ENCODE assay signal across 21 cellular contexts in genomic region chr3:43146599-43146998, GRCh38.
"Had no signal": no experiment of that assay in that cellular context is flagged by ENCODE, and none has a peak within 500 bp of the region (broad histone marks: within the 10 kb centered on the region; RNA-seq: fewer than 3 reads in every experiment).

No MANE protein-coding gene starts in this region.

- H3K9me3 ChIP-seq: colonic mucosa, esophagus squamous epithelium, gastrocnemius medialis, heart right ventricle, left ventricle myocardium inferior, lower lobe of right lung, mucosa of descending colon had no signal

- H3K36me3 ChIP-seq: colonic mucosa, esophagus squamous epithelium, gastrocnemius medialis, heart right ventricle, left ventricle myocardium inferior, lower lobe of right lung had no signal

- H3K27me3 ChIP-seq: colonic mucosa, dorsolateral prefrontal cortex, gastrocnemius medialis had no signal

- ATAC-seq: gastrocnemius medialis, heart right ventricle, left colon, left lobe of liver, lower lobe of right lung, mucosa of descending colon had no signal

- DNase-seq: cerebellar nuclear complex; colonic mucosa; cortex of kidney; dermis blood vessel endothelial cell; dorsolateral prefrontal cortex; effector CD4-positive, alpha-beta T cell; effector memory CD4-positive, alpha-beta T cell; esophagus squamous epithelium; foreskin fibroblast; foreskin melanocyte; gastrocnemius medialis; glutamatergic neuron; head of caudate nucleus; heart right ventricle; hippocampal formation; left colon; left ventricle myocardium inferior; lower lobe of right lung; mesenchymal stem cell; mucosa of descending colon had no signal

- H3K27ac ChIP-seq: colonic mucosa, dorsolateral prefrontal cortex, esophagus squamous epithelium, gastrocnemius medialis, heart right ventricle, left ventricle myocardium inferior, lower lobe of right lung had no signal

- H3K4me3 ChIP-seq: colonic mucosa, dorsolateral prefrontal cortex, esophagus squamous epithelium, gastrocnemius medialis, heart right ventricle, left ventricle myocardium inferior, lower lobe of right lung, mucosa of descending colon had no signal

- H3K4me1 ChIP-seq: colonic mucosa, esophagus squamous epithelium, gastrocnemius medialis, heart right ventricle, left ventricle myocardium inferior, lower lobe of right lung had no signal
